25 cellular contexts compared by ENCODE assay signal in genomic region chr19:11078893-11079292, GRCh38. TPM values are rescaled to one million over a fixed set of nuclear protein-coding genes. Genes with fewer than 3 reads are reported as not detected.
DNase-seq lines count a peak whose midpoint lies in the region; ATAC-seq, FAIRE-seq and TF ChIP-seq lines count a peak whose summit lies in the region.
"Had no signal": no experiment of that assay in that cellular context is flagged by ENCODE, and none has a peak within 500 bp of the region (broad histone marks: within the 10 kb centered on the region; RNA-seq: fewer than 3 reads in every experiment).

No MANE protein-coding gene starts in this region.

- no peak overlapping the region for H2BK15ac ChIP-seq in H1 (ENCODE audit: low read length)

- in situ Hi-C loops in HepG2 (cut with HindIII; ENCODE audit: extremely low pct_ligation_motif_present, low pct_unique_long_range_greater_than_20kb) = no loop called here

- intact Hi-C loops in HepG2 (cut with micrococcal nuclease; ENCODE audit: unreplicated experiment) (no loop called here), right lobe of liver (cut with DNase I) (no loop called here), adrenal gland (cut with DNase I) (no loop called here)

- H4K91ac ChIP-seq in H1 (replicated peaks; ENCODE audit: insufficient read length, low read length) = no peak overlapping the region

- TF ChIP-seq POLR2A in HepG2 (IDR thresholded peaks at IDR 0.05; ENCODE audit: insufficient read depth in 1 of 2, low read depth in 2 of 2, low read length in 2 of 2) (no peak), right lobe of liver (IDR thresholded peaks at IDR 0.05) (no peak), adrenal gland (IDR thresholded peaks at IDR 0.05) (no peak), H1 (IDR thresholded peaks at IDR 0.05; ENCODE audit: control extremely low read depth in 1 of 2, low read depth in 2 of 2, low read length in 2 of 2) (no peak), suprapubic skin (IDR thresholded peaks at IDR 0.05) (no peak)

- CTCF ChIA-PET in HepG2 (lab: Yijun Ruan, JAX; ENCODE audit: low intra/inter-chr PET ratio, low total read pairs) = no interaction called here
- CTCF ChIA-PET in H1 (lab: Charles Lee; ENCODE audit: partially characterized antibody) = no interaction called here

- H2BK120ac ChIP-seq in H1 (replicated peaks; ENCODE audit: low read depth, low read length) = no peak overlapping the region

- H3K18ac ChIP-seq in H1 (ENCODE audit: extremely low read depth, low read length) = no peak overlapping the region

- TF ChIP-seq EP300 in HepG2 (IDR thresholded peaks at IDR 0.05; ENCODE audit: low read depth in 2 of 2, low read length in 2 of 2) (no peak), HepG2 (CRISPR knock-in tag; IDR thresholded peaks at IDR 0.05; ENCODE audit: borderline replicate concordance) (no peak), H1 (IDR thresholded peaks at IDR 0.05; ENCODE audit: borderline replicate concordance in 1 of 2, low read depth in 2 of 2, low read length in 2 of 2) (no peak), suprapubic skin (IDR thresholded peaks at IDR 0.05) (no peak)

- no peak overlapping the region for H2BK12ac ChIP-seq in H1 (ENCODE audit: low read depth, low read length)

- H3K27ac ChIP-seq in HepG2 (ENCODE audit: extremely low read length, insufficient read depth, low read length) = no peak overlapping the region
- H3K27ac ChIP-seq in right lobe of liver = no peak overlapping the region
- H3K27ac ChIP-seq in adrenal gland = peak overlapping the region in 2 of 5 donors; percentile 44 to 56
- H3K27ac ChIP-seq in H1 (ENCODE audit: low read depth, low read length) = no peak overlapping the region
- H3K27ac ChIP-seq in suprapubic skin = no peak overlapping the region
- H3K27ac ChIP-seq: A549, GM23248 had no signal

- H2AK5ac ChIP-seq in H1 (ENCODE audit: low read depth, low read length) = no peak overlapping the region

- H2BK20ac ChIP-seq in H1 (ENCODE audit: low read length) = no peak overlapping the region

- H4K5ac ChIP-seq in H1 (ENCODE audit: insufficient read length, low read depth, low read length) = no peak overlapping the region

- H3K4me2 ChIP-seq in HepG2 (ENCODE audit: low read depth, low read length) (peak overlapping the region; percentile 24; the same call in 1 of the 2 replicates), H1 (ENCODE audit: insufficient read depth in 1 of 2, low read depth in 2 of 2, low read length in 2 of 2) (no peak overlapping the region)
- H3K4me2 ChIP-seq: A549; BLaER1 treated with 17β-estradiol and CSF1 and Interleukin-3, amounts not matched to agents 10 nM and 100 nM had no signal

- H3K36me3 ChIP-seq in HepG2 (replicated peaks in 1 of 2; ENCODE audit: control insufficient read depth in 1 of 2, insufficient read depth in 2 of 2, low read length in 2 of 2) (no peaks in the 10 kb centered on the region), right lobe of liver (no peaks in the 10 kb centered on the region), adrenal gland (replicated peaks in 1 of 2) (no peaks in the 10 kb centered on the region), H1 (ENCODE audit: control insufficient read depth in 2 of 4, insufficient read depth in 4 of 4, low read length in 3 of 4) (no peaks in the 10 kb centered on the region), suprapubic skin (no peaks in the 10 kb centered on the region)
- H3K36me3 ChIP-seq: BE2C, HAP-1 had no signal

- no peak overlapping the region for H3K4ac ChIP-seq in H1 (replicated peaks; ENCODE audit: insufficient read length, low read depth, low read length)

- H3K4me3 ChIP-seq in HepG2 (replicated peaks in 1 of 3; ENCODE audit: insufficient read depth in 1 of 3, low read depth in 2 of 3, low read length in 3 of 3) (no peak overlapping the region), right lobe of liver (no peak overlapping the region), adrenal gland (no peak overlapping the region), H1 (ENCODE audit: extremely low read depth in 1 of 4, insufficient read depth in 2 of 4, low read depth in 3 of 4, low read length in 4 of 4) (no peak overlapping the region), suprapubic skin (no peak overlapping the region)
- H3K4me3 ChIP-seq: A549; BLaER1 treated with 17β-estradiol and CSF1 and Interleukin-3, amounts not matched to agents 10 nM and 100 nM; GM23248; HAP-1 had no signal

- H2BK5ac ChIP-seq in H1 (ENCODE audit: low read depth, low read length) = no peak overlapping the region

- H3K9ac ChIP-seq in HepG2 (ENCODE audit: insufficient read depth, low read depth, low read length) = no peak overlapping the region
- H3K9ac ChIP-seq in H1 (replicated peaks in 1 of 4; ENCODE audit: extremely low read depth in 1 of 4, low read depth in 3 of 4, low read length in 3 of 4) = no peak overlapping the region
- H3K9ac ChIP-seq: BLaER1 treated with 17β-estradiol and CSF1 and Interleukin-3, amounts not matched to agents 10 nM and 100 nM; GM23248 had no signal

- POLR2A ChIA-PET in HepG2 (lab: Yijun Ruan, JAX) (interaction anchor here (1.0 to 1.9 kb wide), 3 partner anchors 10 to 17 kb away, joined by 3 to 6 read pairs (median 4); partner anchors contain the start of gene LDLR), H1 (lab: Charles Lee; ENCODE audit: partially characterized antibody) (interaction anchor here (1.0 to 1.6 kb wide), 2 partner anchors 9 to 12 kb away, joined by 3 to 4 read pairs; no protein-coding TSS in a partner anchor)

- H3K79me1 ChIP-seq in H1 (ENCODE audit: low read depth, low read length) = no peaks in the 10 kb centered on the region

- TF ChIP-seq CTCF in HepG2 (CRISPR knock-in tag; IDR thresholded peaks at IDR 0.05) (no peak), right lobe of liver (IDR thresholded peaks at IDR 0.05) (no peak), adrenal gland (IDR thresholded peaks at IDR 0.05) (no peak), H1 (IDR thresholded peaks at IDR 0.05; ENCODE audit: control extremely low read depth in 1 of 3, insufficient read depth in 1 of 3, low read depth in 1 of 3, low read length in 3 of 3) (no peak), suprapubic skin (IDR thresholded peaks at IDR 0.05) (no peak)

- H3K4me1 ChIP-seq in HepG2 (ENCODE audit: insufficient read depth, low read length) = peaks cover 49% of the 10 kb centered on the region
- H3K4me1 ChIP-seq in right lobe of liver = peaks cover 0 to 6% (median 0%) of the 10 kb centered on the region in 4 donors
- peaks cover 14 to 21% of the 10 kb centered on the region in 2 donors for H3K4me1 ChIP-seq in adrenal gland (replicated peaks in 1 of 2)
- no peaks in the 10 kb centered on the region for H3K4me1 ChIP-seq in H1 (replicated peaks in 1 of 4; ENCODE audit: control insufficient read depth in 3 of 4, insufficient read depth in 4 of 4, low read length in 3 of 4)
- H3K4me1 ChIP-seq in suprapubic skin = peaks cover 5% of the 10 kb centered on the region
- H3K4me1 ChIP-seq: A549, BE2C, HAP-1 had no signal

- peak; percentile 73 for ATAC-seq in HepG2
- no peak for ATAC-seq in right lobe of liver
- no peak for ATAC-seq in HG03565 (IDR thresholded peaks at IDR 0.05; ENCODE audit: unreplicated experiment)
- ATAC-seq: A549 had no signal

- no peaks in the 10 kb centered on the region for H3K9me3 ChIP-seq in HepG2 (ENCODE audit: low read length)
- H3K9me3 ChIP-seq in right lobe of liver = no peaks in the 10 kb centered on the region
- no peaks in the 10 kb centered on the region for H3K9me3 ChIP-seq in adrenal gland (replicated peaks in 1 of 3)
- H3K9me3 ChIP-seq in H1 (ENCODE audit: insufficient read depth in 2 of 2, low read depth in 1 of 2, low read length in 1 of 2) = no peaks in the 10 kb centered on the region
- no peaks in the 10 kb centered on the region for H3K9me3 ChIP-seq in suprapubic skin
- H3K9me3 ChIP-seq: A549, BE2C, HAP-1 had no signal

- no TSS peak for BruUV-seq in HepG2 (replicated peaks; lab: Mats Ljungman, UMichigan)

- H3K14ac ChIP-seq in H1 (ENCODE audit: insufficient read length) = no peak overlapping the region

- peak; percentile 66 for FAIRE-seq in HepG2 (lab: Jason Lieb, UNC)
- FAIRE-seq in H1 (lab: Jason Lieb, UNC) = no peak
- FAIRE-seq: A549, G401.6, GM12892, GM19239 had no signal

- TF ChIP-seq RAD21 in HepG2 (CRISPR knock-in tag; IDR thresholded peaks at IDR 0.05) (no peak), H1 (IDR thresholded peaks at IDR 0.05 in 1 of 2, conservative IDR thresholded peaks at IDR 0.05 in 1 of 2; ENCODE audit: low read depth in 2 of 2, low read length in 2 of 2) (no peak)

- 41% methylated on average over 11 of the region's 11 CpGs for WGBS in HepG2 (ENCODE audit: low lambda C conversion rate)
- WGBS in right lobe of liver (ENCODE audit: insufficient coverage, low coverage, low lambda C conversion rate, missing lambda C conversion rate) = 75% methylated on average over 4 of the region's 11 CpGs
- WGBS in adrenal gland, 4 donors = 65 to 80% (median 73%) methylated on average over 10 to 11 of the region's 11 CpGs
- 92% methylated on average over 11 of the region's 11 CpGs; no CpG with 5 or more reads in 1 of the 2 experiments for WGBS in H1 (ENCODE audit: extremely low coverage in 1 of 2, insufficient coverage in 1 of 2, insufficient read length in 1 of 2, insufficient replicate concordance in 2 of 2, low coverage in 1 of 2, low lambda C conversion rate in 2 of 2, missing lambda C conversion rate in 1 of 2), 2 experiments
- WGBS in suprapubic skin = 96% methylated on average over 11 of the region's 11 CpGs

- H3K56ac ChIP-seq in H1 (replicated peaks; ENCODE audit: insufficient read length, low read depth, low read length) = no peak overlapping the region

- H2AFZ ChIP-seq in HepG2 (ENCODE audit: low read length) = no peak overlapping the region
- H2AFZ ChIP-seq in H1 (ENCODE audit: low read length) = no peak overlapping the region
- H2AFZ ChIP-seq: GM23248 had no signal

- DNase-seq in HepG2 (ENCODE audit: low spot score) (peak; percentile 70), right lobe of liver (no peak), adrenal gland (peak in 4 of 7 donors; percentile 65 to 86 (median 78)), H1 (ENCODE audit: low read depth in 1 of 2, low spot score in 2 of 2) (no peak), suprapubic skin (ENCODE audit: low spot score in 2 of 2) (no peak)
- DNase-seq in activated CD4-positive, alpha-beta T cell treated with anti-CD3 and anti-CD28 coated beads for 4 hours = no peak
- DNase-seq: 8988T; ACHN; AML-193; BE2C; Calu3; CD4-positive, alpha-beta T cell; CD8-positive, alpha-beta memory T cell; COR-L47; DMS53; DND-41; GM23248; HFFc6 had no signal

- H4K8ac ChIP-seq in H1 (ENCODE audit: extremely low read depth, insufficient read depth, low read length) = peak overlapping the region; percentile 9; the same call in 1 of the 2 replicates

- H3K23me2 ChIP-seq in H1 (ENCODE audit: low read depth, low read length) = no peaks in the 10 kb centered on the region

- H4K20me1 ChIP-seq in HepG2 (ENCODE audit: insufficient read depth, low read length) = no peaks in the 10 kb centered on the region
- H4K20me1 ChIP-seq in H1 (replicated peaks in 1 of 2; ENCODE audit: control insufficient read depth in 1 of 2, insufficient read depth in 2 of 2, low read length in 2 of 2) = no peaks in the 10 kb centered on the region
- H4K20me1 ChIP-seq: BLaER1 treated with 17β-estradiol and CSF1 and Interleukin-3, amounts not matched to agents 10 nM and 100 nM had no signal

- no peaks in the 10 kb centered on the region for H3K79me2 ChIP-seq in HepG2 (ENCODE audit: insufficient read depth, low read length)
- no peaks in the 10 kb centered on the region for H3K79me2 ChIP-seq in H1 (ENCODE audit: control insufficient read depth in 1 of 2, insufficient read depth in 2 of 2, low read length in 2 of 2)

- no peaks in the 10 kb centered on the region for H3K27me3 ChIP-seq in HepG2 (ENCODE audit: control insufficient read depth in 1 of 2, insufficient read depth in 2 of 2, low read length in 2 of 2)
- H3K27me3 ChIP-seq in right lobe of liver = no peaks in the 10 kb centered on the region
- no peaks in the 10 kb centered on the region for H3K27me3 ChIP-seq in adrenal gland
- H3K27me3 ChIP-seq in H1 (replicated peaks in 1 of 4; ENCODE audit: control insufficient read depth in 3 of 4, extremely low read depth in 1 of 4, insufficient read depth in 3 of 4, low read length in 3 of 4) = no peaks in the 10 kb centered on the region
- no peaks in the 10 kb centered on the region for H3K27me3 ChIP-seq in suprapubic skin
- H3K27me3 ChIP-seq: BE2C; BLaER1 treated with 17β-estradiol and CSF1 and Interleukin-3, amounts not matched to agents 10 nM and 100 nM had no signal

- H3K23ac ChIP-seq in H1 (ENCODE audit: insufficient read length) = no peak overlapping the region

RNA-seq across cellular contexts. Expression of gene LDLR, which starts 10.4 kb away (rescaled TPM):
- total RNA-seq in HepG2 (2016; rRNA removed; fragmentation: Illumina TruSeq; extraction: Trizol) (24.0 and 51.6 TPM in 2 replicates), right lobe of liver (100 to 1,000 TPM in 1 of 6 experiments, 10 to 100 TPM in 4, 1 to 10 TPM in 1; 8.6 to 117 (median 26.8) TPM), adrenal gland (1,000 to 10,000 TPM in 1 of 8 donors, 100 to 1,000 TPM in 5, 10 to 100 TPM in 2; 87.2 to 2,114 (median 204) TPM), suprapubic skin (100 to 1,000 TPM in 2 of 4 donors, 10 to 100 TPM in 2; 48.1 to 174 (median 119) TPM)
- 18.8 and 19.8 TPM in 2 replicates for total RNA-seq in HepG2 (2016; cell fraction: cytosol; rRNA removed; fragmentation: Illumina TruSeq; extraction: Trizol; ENCODE audit: low read depth)
- 20.6 and 54.1 TPM in 2 replicates for total RNA-seq in HepG2 (2016; cell fraction: insoluble cytoplasmic fraction; rRNA removed; fragmentation: Illumina TruSeq; extraction: Trizol)
- total RNA-seq in HepG2 (2016; cell fraction: membrane; rRNA removed; fragmentation: Illumina TruSeq; extraction: Trizol) = 25.2 and 30.7 TPM in 2 replicates
- total RNA-seq in HepG2 (2016; cell fraction: nucleus; rRNA removed; fragmentation: Illumina TruSeq; extraction: Trizol) = 55.9 and 71.2 TPM in 2 replicates
- polyA plus RNA-seq in HepG2 (2011; rRNA removed) (92.5 and 135 TPM in 2 replicates), adrenal gland (100 to 1,000 TPM in 2 of 3 donors, 10 to 100 TPM in 1; 35.4 to 121 (median 105) TPM), H1 (2011; rRNA removed) (70.1 and 85.9 TPM in 2 replicates)
- polyA plus RNA-seq in HepG2 (2011; cell fraction: cytosol; rRNA removed) = 45.7 and 58.8 TPM in 2 replicates
- 95.8 and 112 TPM in 2 replicates for polyA plus RNA-seq in HepG2 (2011; cell fraction: nucleus; rRNA removed)
- polyA plus RNA-seq in HepG2 (2012) = 45.0 and 107 TPM in 2 replicates
- 3.2 and 4.4 TPM in 2 replicates for polyA plus RNA-seq in HepG2 (2016; cell fraction: cytosol; fragmentation: Illumina TruSeq; extraction: Trizol; ENCODE audit: low read depth)
- polyA plus RNA-seq in HepG2 (2016; cell fraction: insoluble cytoplasmic fraction; fragmentation: Illumina TruSeq; extraction: Trizol; ENCODE audit: low read depth) = 11.3 and 19.1 TPM in 2 replicates
- 6.6 and 7.9 TPM in 2 replicates for polyA plus RNA-seq in HepG2 (2016; cell fraction: membrane; fragmentation: Illumina TruSeq; extraction: Trizol; ENCODE audit: low read depth)
- polyA plus RNA-seq in HepG2 (2016; cell fraction: nucleus; fragmentation: Illumina TruSeq; extraction: Trizol; ENCODE audit: insufficient read depth, low read depth) = 79.1 and 81.9 TPM in 2 replicates
- 183 and 246 TPM in 2 replicates for polyA minus RNA-seq in HepG2 (2011; rRNA and poly(A)+ RNA removed; ENCODE audit: low replicate concordance)
- 98.4 and 116 TPM in 2 replicates for polyA minus RNA-seq in HepG2 (2011; cell fraction: cytosol; rRNA and poly(A)+ RNA removed)
- 110 and 155 TPM in 2 replicates for polyA minus RNA-seq in HepG2 (2011; cell fraction: nucleus; rRNA and poly(A)+ RNA removed)
- 118 and 119 TPM in 2 replicates for total RNA-seq in H1 (2021; fragmentation: NEBNext Ultra II Directional; extraction: Animal tissue kit (Norgen Biotek cat#: 25700))
- polyA plus RNA-seq in H1 (2011; cell fraction: cytosol; rRNA removed) = 53.4 TPM
- 101 TPM for polyA plus RNA-seq in H1 (2011; cell fraction: nucleus; rRNA removed)
- polyA plus RNA-seq in H1 (2012, experiment 1 of 2) = 80.2 to 99.5 TPM (median 83.2 TPM) in 4 replicates
- 59.0 TPM for polyA plus RNA-seq in H1 (2012, experiment 2 of 2)
- 147 TPM for polyA plus RNA-seq in H1 (2013, experiment 1 of 2)
- polyA plus RNA-seq in H1 (2013, experiment 2 of 2) = 142 TPM
- 153 and 180 TPM in 2 replicates for polyA minus RNA-seq in H1 (2011; rRNA and poly(A)+ RNA removed)
- 94.0 TPM for polyA minus RNA-seq in H1 (2011; cell fraction: cytosol; rRNA and poly(A)+ RNA removed)
- polyA minus RNA-seq in H1 (2011; cell fraction: nucleus; rRNA and poly(A)+ RNA removed) = 131 TPM

Comparison
In these comparisons a context has a peak if more than half of its experiments do, and no peak if none do; other contexts are left out.
1. DNase-seq: peak in HepG2 (single experiment) and adrenal gland (4 of 7); none in right lobe of liver (0 of 3), H1 (0 of 2), suprapubic skin (0 of 2) and activated CD4-positive, alpha-beta T cell treated with anti-CD3 and anti-CD28 coated beads for 4 hours (0 of 2).
2. Of the 41 proteins assayed by ChIP-seq in both HepG2 and H1: peak only in HepG2: HDAC2, MAX and RXRA; only in H1: none; in both: none; in neither: 37; mixed calls (peak in some experiments, not most) for 1.